ENCODE assay signal across 22 cellular contexts in genomic region chr16:72464597-72465368, GRCh38.
A peak's percentile ranks its signal among the peaks of the same experiment; 100 is the strongest.
DNase-seq lines count a peak whose midpoint lies in the region; ATAC-seq and TF ChIP-seq lines count a peak whose summit lies in the region.
"Had no signal": no experiment of that assay in that cellular context is flagged by ENCODE, and none has a peak within 500 bp of the region (broad histone marks: within the 10 kb centered on the region; RNA-seq: fewer than 3 reads in every experiment).

No MANE protein-coding gene starts in this region.

- H3K36me3 ChIP-seq in lower lobe of right lung = no peaks in the 10 kb centered on the region
- H3K36me3 ChIP-seq: MG63 had no signal

- TF ChIP-seq CTCF in lower lobe of right lung (IDR thresholded peaks at IDR 0.05) = no peak

- H3K27ac ChIP-seq in lower lobe of right lung = no peak overlapping the region
- H3K27ac ChIP-seq: C4-2B, PC-9, RWPE1, SK-N-MC had no signal

- H3K4me1 ChIP-seq in lower lobe of right lung = no peaks in the 10 kb centered on the region

- ATAC-seq in lower lobe of right lung (peak; percentile 68 to 83), HG03175 (IDR thresholded peaks at IDR 0.05; ENCODE audit: unreplicated experiment) (no peak)
- ATAC-seq: HCT116 had no signal

- H3K27me3 ChIP-seq in lower lobe of right lung (ENCODE audit: low read depth) = no peaks in the 10 kb centered on the region
- H3K27me3 ChIP-seq: MG63 had no signal

- H3K4me3 ChIP-seq in lower lobe of right lung = no peak overlapping the region
- H3K4me3 ChIP-seq: MG63, PC-9, SK-N-MC had no signal

- no peaks in the 10 kb centered on the region for H3K9me3 ChIP-seq in lower lobe of right lung
- H3K9me3 ChIP-seq: MG63 had no signal

- intact Hi-C loops in lower lobe of right lung (cut with DNase I) = no loop called here

- peak; percentile 24 for DNase-seq in NCI-H510A treated with DMSO at 0.1 percent for 48 hours (lab: John Stamatoyannopoulos, UW)
- no peak for DNase-seq in NCI-H510A (lab: John Stamatoyannopoulos, UW)
- peak; percentile 6 for DNase-seq in RPMI7951 (ENCODE audit: low read depth)
- no peak for DNase-seq in lower lobe of right lung
- no peak for DNase-seq in HUDEP-2 (lab: John Stamatoyannopoulos, UW; ENCODE audit: unreplicated experiment in 76 of 76)
- DNase-seq in COLO829 (ENCODE audit: low spot score) = no peak
- DNase-seq: 8988T; CD8-positive, alpha-beta memory T cell; MG63; NCI-H1105 treated with DMSO at 0.1 percent for 48 hours; NCI-H1694; NCI-H2081; NCI-H2171; NCI-H526 treated with DMSO at 0.1 percent for 48 hours; PC-9; SHP77 treated with DMSO at 0.1 percent for 48 hours; SW 1271 had no signal

Comparison
In these comparisons a context has a peak if more than half of its experiments do, and no peak if none do; other contexts are left out.
1. DNase-seq: peak in NCI-H510A treated with DMSO at 0.1 percent for 48 hours (single experiment) and RPMI7951 (single experiment); none in NCI-H510A (single experiment), lower lobe of right lung (single experiment), HUDEP-2 (0 of 76) and COLO829 (single experiment).